In the genomic region with DNA sequence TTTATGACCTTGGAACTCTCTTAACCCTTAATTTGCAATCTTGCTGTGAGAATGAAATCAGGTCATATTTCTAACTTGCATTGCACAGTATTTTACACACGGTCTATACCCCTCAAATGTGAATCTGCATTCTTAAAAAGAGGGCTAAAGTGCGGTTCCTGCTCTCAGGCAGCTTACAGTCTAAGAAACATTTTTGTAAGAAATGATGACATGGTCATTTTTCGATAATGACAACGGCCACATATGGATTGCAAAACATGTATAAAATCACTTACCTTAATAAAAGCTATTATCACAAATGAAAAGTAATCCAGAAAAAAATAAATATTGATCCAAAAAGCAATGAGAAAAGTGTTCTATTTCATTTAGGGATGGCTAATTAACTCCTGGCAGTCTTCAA, we compare ENCODE assay signal across 2 cellular contexts.
A peak's percentile ranks its signal among the peaks of the same experiment; 100 is the strongest.
TF ChIP-seq lines count a peak whose summit lies in the region.

No MANE protein-coding gene starts in this region.

TF ChIP-seq in HepG2, 621 proteins besides CTCF, POLR2A, EP300 and RAD21:
- TF ChIP-seq, protein P1, sequence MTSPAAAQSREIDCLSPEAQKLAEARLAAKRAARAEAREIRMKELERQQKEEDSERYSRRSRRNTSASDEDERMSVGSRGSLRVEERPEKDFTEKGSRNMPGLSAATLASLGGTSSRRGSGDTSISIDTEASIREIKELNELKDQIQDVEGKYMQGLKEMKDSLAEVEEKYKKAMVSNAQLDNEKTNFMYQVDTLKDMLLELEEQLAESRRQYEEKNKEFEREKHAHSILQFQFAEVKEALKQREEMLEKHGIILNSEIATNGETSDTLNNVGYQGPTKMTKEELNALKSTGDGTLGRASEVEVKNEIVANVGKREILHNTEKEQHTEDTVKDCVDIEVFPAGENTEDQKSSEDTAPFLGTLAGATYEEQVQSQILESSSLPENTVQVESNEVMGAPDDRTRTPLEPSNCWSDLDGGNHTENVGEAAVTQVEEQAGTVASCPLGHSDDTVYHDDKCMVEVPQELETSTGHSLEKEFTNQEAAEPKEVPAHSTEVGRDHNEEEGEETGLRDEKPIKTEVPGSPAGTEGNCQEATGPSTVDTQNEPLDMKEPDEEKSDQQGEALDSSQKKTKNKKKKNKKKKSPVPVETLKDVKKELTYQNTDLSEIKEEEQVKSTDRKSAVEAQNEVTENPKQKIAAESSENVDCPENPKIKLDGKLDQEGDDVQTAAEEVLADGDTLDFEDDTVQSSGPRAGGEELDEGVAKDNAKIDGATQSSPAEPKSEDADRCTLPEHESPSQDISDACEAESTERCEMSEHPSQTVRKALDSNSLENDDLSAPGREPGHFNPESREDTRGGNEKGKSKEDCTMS (CRISPR knock-in tag; conservative IDR thresholded peaks at IDR 0.05): no peak
- TF ChIP-seq MAFF (IDR thresholded peaks at IDR 0.05; ENCODE audit: low read depth, low read length) (peak; percentile 58), MAFK (conservative IDR thresholded peaks at IDR 0.05 in 1 of 2, IDR thresholded peaks at IDR 0.05 in 1 of 2; ENCODE audit: low read length in 2 of 2) (peak; percentile 58 to 75)

TF ChIP-seq in K562, 482 proteins besides CTCF, POLR2A, EP300 and RAD21:
- TF ChIP-seq ZNF316 (IDR thresholded peaks at IDR 0.05) (peak; percentile 62), MAFG (tag; conservative IDR thresholded peaks at IDR 0.05) (peak; percentile 30; the same call in 1 of the 2 replicates)
- TF ChIP-seq, protein P2, sequence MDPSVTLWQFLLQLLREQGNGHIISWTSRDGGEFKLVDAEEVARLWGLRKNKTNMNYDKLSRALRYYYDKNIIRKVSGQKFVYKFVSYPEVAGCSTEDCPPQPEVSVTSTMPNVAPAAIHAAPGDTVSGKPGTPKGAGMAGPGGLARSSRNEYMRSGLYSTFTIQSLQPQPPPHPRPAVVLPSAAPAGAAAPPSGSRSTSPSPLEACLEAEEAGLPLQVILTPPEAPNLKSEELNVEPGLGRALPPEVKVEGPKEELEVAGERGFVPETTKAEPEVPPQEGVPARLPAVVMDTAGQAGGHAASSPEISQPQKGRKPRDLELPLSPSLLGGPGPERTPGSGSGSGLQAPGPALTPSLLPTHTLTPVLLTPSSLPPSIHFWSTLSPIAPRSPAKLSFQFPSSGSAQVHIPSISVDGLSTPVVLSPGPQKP (CRISPR knock-in tag; IDR thresholded peaks at IDR 0.05): no peak
